ENCODE assay signal across 12 cellular contexts in the genomic region with DNA sequence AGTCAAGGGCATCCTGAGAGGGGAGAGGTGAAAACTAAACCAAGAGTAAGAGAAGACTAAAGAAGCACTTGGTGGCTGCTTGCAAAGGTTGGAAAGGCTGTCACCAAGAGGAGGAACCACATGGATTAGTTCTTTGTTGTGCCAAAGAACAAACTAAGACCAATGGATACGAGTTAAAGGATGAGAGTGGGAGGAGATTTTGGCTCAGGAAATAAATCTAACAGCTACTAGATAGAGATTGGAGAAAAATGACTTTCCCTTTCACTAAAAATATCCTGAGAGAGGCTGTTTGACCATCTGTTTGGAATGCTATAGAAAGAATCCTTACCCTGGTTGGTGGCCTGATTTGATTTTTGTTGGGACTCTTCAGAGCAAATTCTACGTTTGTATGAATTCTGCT.
"Had no signal": no experiment of that assay in that cellular context is flagged by ENCODE, and none has a peak within 500 bp of the region (broad histone marks: within the 10 kb centered on the region; RNA-seq: fewer than 3 reads in every experiment).

No MANE protein-coding gene starts in this region.

- H3K4me1 ChIP-seq: uterus had no signal

- H3K27me3 ChIP-seq: pancreas, tibial artery, uterus had no signal

- H3K4me1 Mint-ChIP-seq: stimulated activated memory B cell treated with anti-CD40 and anti-IgM and Interleukin-4, amounts not matched to agents 10 μg/mL and 1 μg/mL and 100 μg/mL, for 72 hours had no signal

- ATAC-seq: activated CD4-positive, CD25-positive, alpha-beta regulatory T cell treated with anti-CD3 and anti-CD28 coated beads, Interleukin-2, amount 50 U/mL, for 24 hours; stimulated activated memory B cell treated with anti-CD40 and anti-IgM and Interleukin-4, amounts not matched to agents 10 μg/mL and 1 μg/mL and 100 μg/mL, for 72 hours had no signal

- H3K4me3 Mint-ChIP-seq: stimulated activated memory B cell treated with anti-CD40 and anti-IgM and Interleukin-4, amounts not matched to agents 10 μg/mL and 1 μg/mL and 100 μg/mL, for 72 hours had no signal

- H3K27ac Mint-ChIP-seq: stimulated activated memory B cell treated with anti-CD40 and anti-IgM and Interleukin-4, amounts not matched to agents 10 μg/mL and 1 μg/mL and 100 μg/mL, for 72 hours had no signal

- H3K27ac ChIP-seq: pancreas, tibial artery, uterus had no signal

- H3K36me3 Mint-ChIP-seq: stimulated activated memory B cell treated with anti-CD40 and anti-IgM and Interleukin-4, amounts not matched to agents 10 μg/mL and 1 μg/mL and 100 μg/mL, for 72 hours had no signal

- H3K9me3 ChIP-seq: pancreas, tibial artery, uterus had no signal

- DNase-seq: activated CD4-positive, alpha-beta T cell treated with anti-CD3 and anti-CD28 coated beads, Interleukin-2, amount 50 U/mL, for 1 hour; activated naive CD4-positive, alpha-beta T cell treated with Interleukin-2 at 50 U/mL for 16 hours; activated T-cell treated with anti-CD3 and anti-CD28 coated beads for 4 hours; aorta; pancreas; stimulated activated CD4-positive, alpha-beta T cell treated with anti-CD3 and anti-CD28 coated beads, Interleukin-2, amount 100 ng/mL, for 48 hours; T-helper 1 cell; T1000; tibial artery; uterus had no signal

- H3K36me3 ChIP-seq: pancreas, tibial artery, uterus had no signal

- H3K4me3 ChIP-seq: pancreas, tibial artery, uterus had no signal
